ENCODE assay signal across 9 cellular contexts in genomic region chr17:46818929-46819859, GRCh38. TPM values are rescaled to one million over a fixed set of nuclear protein-coding genes. Genes with fewer than 3 reads are reported as not detected.
DNase-seq lines count a peak whose midpoint lies in the region; ATAC-seq and TF ChIP-seq lines count a peak whose summit lies in the region.
"Had no signal": no experiment of that assay in that cellular context is flagged by ENCODE, and none has a peak within 500 bp of the region (broad histone marks: within the 10 kb centered on the region; RNA-seq: fewer than 3 reads in every experiment).

No MANE protein-coding gene starts in this region.

- H3K4me3 Mint-ChIP-seq in activated CD4-positive, alpha-beta T cell treated with anti-CD3 and anti-CD28 coated beads for 36 hours, result peak overlapping the region; percentile 61
- H3K4me3 Mint-ChIP-seq in activated T-helper 1 cell treated with anti-CD3 and anti-CD28 coated beads, Interleukin-12 subunit alpha, Interleukin-12 subunit beta, Interleukin-2, Interleukin-4 antibody, amounts not matched to agents 30 ng/mL and 10 ng/mL and 1 ng/mL, durations not matched to agents 14 hours and 24 hours and 36 hours, result peak overlapping the region; percentile 63

- peak; percentile 41 for DNase-seq in activated CD4-positive, alpha-beta T cell treated with anti-CD3 and anti-CD28 coated beads for 36 hours
- no peak for DNase-seq in activated CD4-positive, alpha-beta T cell treated with anti-CD3 and anti-CD28 coated beads, Interleukin-2, amount 50 U/mL, for 4 hours
- no peak for DNase-seq in activated T-helper 1 cell treated with anti-CD3 and anti-CD28 coated beads, Interleukin-12 subunit alpha, Interleukin-12 subunit beta, Interleukin-2, Interleukin-4 antibody, amounts not matched to agents 30 ng/mL and 10 ng/mL and 1 ng/mL, durations not matched to agents 14 hours and 24 hours and 36 hours (ENCODE audit: low spot score)
- DNase-seq in iPS-NIHi7 (ENCODE audit: extremely low spot score) (peak; percentile 68), stomach (no peak), ovary (no peak), KG1 (lab: John Stamatoyannopoulos, UW) (no peak)
- DNase-seq: Kasumi-1 had no signal

- WGBS in stomach, 5 donors, result 2 to 6% (median 5%) methylated on average over 48 to 72 of the region's 72 CpGs
- WGBS in ovary, 3 donors, result 8 to 10% (median 9%) methylated on average over 70 to 72 of the region's 72 CpGs

- no peaks in the 10 kb centered on the region for H3K9me3 Mint-ChIP-seq in activated CD4-positive, alpha-beta T cell treated with anti-CD3 and anti-CD28 coated beads for 36 hours (ENCODE audit: low read depth)
- H3K9me3 Mint-ChIP-seq in activated T-helper 1 cell treated with anti-CD3 and anti-CD28 coated beads, Interleukin-12 subunit alpha, Interleukin-12 subunit beta, Interleukin-2, Interleukin-4 antibody, amounts not matched to agents 30 ng/mL and 10 ng/mL and 1 ng/mL, durations not matched to agents 14 hours and 24 hours and 36 hours, result no peaks in the 10 kb centered on the region

- H3K27ac Mint-ChIP-seq in activated CD4-positive, alpha-beta T cell treated with anti-CD3 and anti-CD28 coated beads for 36 hours, result no peak overlapping the region
- H3K27ac Mint-ChIP-seq in activated T-helper 1 cell treated with anti-CD3 and anti-CD28 coated beads, Interleukin-12 subunit alpha, Interleukin-12 subunit beta, Interleukin-2, Interleukin-4 antibody, amounts not matched to agents 30 ng/mL and 10 ng/mL and 1 ng/mL, durations not matched to agents 14 hours and 24 hours and 36 hours, result no peak overlapping the region

- H3K27ac ChIP-seq in stomach (no peak overlapping the region), ovary (no peak overlapping the region)

- TF ChIP-seq CTCF in stomach (IDR thresholded peaks at IDR 0.05) (no peak), ovary (IDR thresholded peaks at IDR 0.05) (no peak)

- TF ChIP-seq EP300 in stomach (IDR thresholded peaks at IDR 0.05) (no peak), ovary (IDR thresholded peaks at IDR 0.05) (no peak)

- POLR2A ChIA-PET in activated CD4-positive, alpha-beta T cell treated with anti-CD3 and anti-CD28 coated beads for 36 hours (lab: Charles Lee), result no interaction called here

- TF ChIP-seq POLR2A in stomach (IDR thresholded peaks at IDR 0.05) (no peak), ovary (IDR thresholded peaks at IDR 0.05) (no peak)

- ATAC-seq in activated CD4-positive, alpha-beta T cell treated with anti-CD3 and anti-CD28 coated beads for 36 hours, result no peak
- no peak for ATAC-seq in GM19452 (IDR thresholded peaks at IDR 0.05; ENCODE audit: unreplicated experiment)

- intact Hi-C loops in activated CD4-positive, alpha-beta T cell treated with anti-CD3 and anti-CD28 coated beads for 36 hours (cut with DNase I, micrococcal nuclease), result no loop called here
- intact Hi-C loops in activated T-helper 1 cell treated with anti-CD3 and anti-CD28 coated beads, Interleukin-12 subunit alpha, Interleukin-12 subunit beta, Interleukin-2, Interleukin-4 antibody, amounts not matched to agents 30 ng/mL and 10 ng/mL and 1 ng/mL, durations not matched to agents 14 hours and 24 hours and 36 hours (cut with micrococcal nuclease), result loop anchor here (5.0 kb wide), 1 partner anchor 103 kb away; the partner anchor contains the start of gene GOSR2
- intact Hi-C loops in stomach (cut with DNase I; ENCODE audit: low total_unique reads) (no loop called here), ovary (cut with DNase I) (no loop called here)

- H3K27me3 Mint-ChIP-seq in activated CD4-positive, alpha-beta T cell treated with anti-CD3 and anti-CD28 coated beads for 36 hours, result peaks cover 66% of the 10 kb centered on the region
- H3K27me3 Mint-ChIP-seq in activated T-helper 1 cell treated with anti-CD3 and anti-CD28 coated beads, Interleukin-12 subunit alpha, Interleukin-12 subunit beta, Interleukin-2, Interleukin-4 antibody, amounts not matched to agents 30 ng/mL and 10 ng/mL and 1 ng/mL, durations not matched to agents 14 hours and 24 hours and 36 hours (ENCODE audit: insufficient read depth), result peaks cover 70% of the 10 kb centered on the region

- H3K4me1 ChIP-seq in stomach (peaks cover 15 to 35% (median 25%) of the 10 kb centered on the region in 4 donors), ovary (ENCODE audit: insufficient read depth) (peaks cover 4% of the 10 kb centered on the region)

- H3K4me1 Mint-ChIP-seq in activated CD4-positive, alpha-beta T cell treated with anti-CD3 and anti-CD28 coated beads for 36 hours, result peaks cover 26% of the 10 kb centered on the region
- no peaks in the 10 kb centered on the region for H3K4me1 Mint-ChIP-seq in activated T-helper 1 cell treated with anti-CD3 and anti-CD28 coated beads, Interleukin-12 subunit alpha, Interleukin-12 subunit beta, Interleukin-2, Interleukin-4 antibody, amounts not matched to agents 30 ng/mL and 10 ng/mL and 1 ng/mL, durations not matched to agents 14 hours and 24 hours and 36 hours (ENCODE audit: low read depth)

- H3K9me3 ChIP-seq in stomach, result no peaks in the 10 kb centered on the region
- no peaks in the 10 kb centered on the region for H3K9me3 ChIP-seq in ovary

- no peaks in the 10 kb centered on the region for H3K36me3 Mint-ChIP-seq in activated CD4-positive, alpha-beta T cell treated with anti-CD3 and anti-CD28 coated beads for 36 hours (ENCODE audit: low read depth)
- H3K36me3 Mint-ChIP-seq in activated T-helper 1 cell treated with anti-CD3 and anti-CD28 coated beads, Interleukin-12 subunit alpha, Interleukin-12 subunit beta, Interleukin-2, Interleukin-4 antibody, amounts not matched to agents 30 ng/mL and 10 ng/mL and 1 ng/mL, durations not matched to agents 14 hours and 24 hours and 36 hours (ENCODE audit: low read depth), result no peaks in the 10 kb centered on the region

- CTCF ChIA-PET in activated CD4-positive, alpha-beta T cell treated with anti-CD3 and anti-CD28 coated beads for 36 hours (lab: Charles Lee), result interaction anchor here (0.6 kb wide), 1 partner anchor 9 kb away, joined by 3 read pairs; no protein-coding TSS in a partner anchor

- peak overlapping the region; percentile 35 to 50 (median 38) for H3K4me3 ChIP-seq in stomach
- no peak overlapping the region for H3K4me3 ChIP-seq in ovary

- H3K27me3 ChIP-seq in stomach (peaks cover 29 to 97% (median 83%) of the 10 kb centered on the region in 3 donors), ovary (no peaks in the 10 kb centered on the region)

- H3K36me3 ChIP-seq in stomach (no peaks in the 10 kb centered on the region), ovary (no peaks in the 10 kb centered on the region)

RNA-seq across cellular contexts. Expression of gene WNT3, which starts 0.7 kb away (rescaled TPM):
- total RNA-seq in activated CD4-positive, alpha-beta T cell treated with anti-CD3 and anti-CD28 coated beads for 36 hours, result under 1 TPM; 0.09 to 0.12 TPM
- total RNA-seq in activated T-helper 1 cell treated with anti-CD3 and anti-CD28 coated beads, Interleukin-12 subunit alpha, Interleukin-12 subunit beta, Interleukin-2, Interleukin-4 antibody, amounts not matched to agents 30 ng/mL and 10 ng/mL and 1 ng/mL, durations not matched to agents 14 hours and 24 hours and 36 hours, result 0.05 TPM in 1 of 2 replicates, not detected in the other
- total RNA-seq in stomach (under 1 TPM in 3 of 5 donors, not detected in 2; 0.14 to 0.55 (median 0.29) TPM), ovary (under 1 TPM in 6 of 7 donors, not detected in 1; 0.23 to 0.87 (median 0.54) TPM)
- polyA plus RNA-seq in stomach (under 1 TPM; 0.31 to 0.73 (median 0.37) TPM), ovary (1 to 10 TPM in 1 of 2 donors, under 1 TPM in 1; 0.52 to 1.7 TPM)

RNA-seq across cellular contexts. Expression of gene WNT9B, which starts 32.2 kb away (rescaled TPM):
- not detected for total RNA-seq in activated CD4-positive, alpha-beta T cell treated with anti-CD3 and anti-CD28 coated beads for 36 hours
- total RNA-seq in activated T-helper 1 cell treated with anti-CD3 and anti-CD28 coated beads, Interleukin-12 subunit alpha, Interleukin-12 subunit beta, Interleukin-2, Interleukin-4 antibody, amounts not matched to agents 30 ng/mL and 10 ng/mL and 1 ng/mL, durations not matched to agents 14 hours and 24 hours and 36 hours, result not detected in 2 replicates
- total RNA-seq in stomach, result not detected
- under 1 TPM in 1 of 3 donors, not detected in 2; 0.05 TPM for polyA plus RNA-seq in stomach
- total RNA-seq in ovary, result under 1 TPM in 1 of 7 donors, not detected in 6; 0.50 TPM
- under 1 TPM; 0.08 to 0.10 TPM for polyA plus RNA-seq in ovary

Comparison
In these comparisons a context has a peak if more than half of its experiments do, and no peak if none do; other contexts are left out.
1. DNase-seq: peak in activated CD4-positive, alpha-beta T cell treated with anti-CD3 and anti-CD28 coated beads for 36 hours (single experiment) and iPS-NIHi7 (single experiment); none in activated CD4-positive, alpha-beta T cell treated with anti-CD3 and anti-CD28 coated beads, Interleukin-2, amount 50 U/mL, for 4 hours (0 of 2), activated T-helper 1 cell treated with anti-CD3 and anti-CD28 coated beads, Interleukin-12 subunit alpha, Interleukin-12 subunit beta, Interleukin-2, Interleukin-4 antibody, amounts not matched to agents 30 ng/mL and 10 ng/mL and 1 ng/mL, durations not matched to agents 14 hours and 24 hours and 36 hours (single experiment), stomach (single experiment), ovary (0 of 5) and KG1 (single experiment).